In the genomic region with DNA sequence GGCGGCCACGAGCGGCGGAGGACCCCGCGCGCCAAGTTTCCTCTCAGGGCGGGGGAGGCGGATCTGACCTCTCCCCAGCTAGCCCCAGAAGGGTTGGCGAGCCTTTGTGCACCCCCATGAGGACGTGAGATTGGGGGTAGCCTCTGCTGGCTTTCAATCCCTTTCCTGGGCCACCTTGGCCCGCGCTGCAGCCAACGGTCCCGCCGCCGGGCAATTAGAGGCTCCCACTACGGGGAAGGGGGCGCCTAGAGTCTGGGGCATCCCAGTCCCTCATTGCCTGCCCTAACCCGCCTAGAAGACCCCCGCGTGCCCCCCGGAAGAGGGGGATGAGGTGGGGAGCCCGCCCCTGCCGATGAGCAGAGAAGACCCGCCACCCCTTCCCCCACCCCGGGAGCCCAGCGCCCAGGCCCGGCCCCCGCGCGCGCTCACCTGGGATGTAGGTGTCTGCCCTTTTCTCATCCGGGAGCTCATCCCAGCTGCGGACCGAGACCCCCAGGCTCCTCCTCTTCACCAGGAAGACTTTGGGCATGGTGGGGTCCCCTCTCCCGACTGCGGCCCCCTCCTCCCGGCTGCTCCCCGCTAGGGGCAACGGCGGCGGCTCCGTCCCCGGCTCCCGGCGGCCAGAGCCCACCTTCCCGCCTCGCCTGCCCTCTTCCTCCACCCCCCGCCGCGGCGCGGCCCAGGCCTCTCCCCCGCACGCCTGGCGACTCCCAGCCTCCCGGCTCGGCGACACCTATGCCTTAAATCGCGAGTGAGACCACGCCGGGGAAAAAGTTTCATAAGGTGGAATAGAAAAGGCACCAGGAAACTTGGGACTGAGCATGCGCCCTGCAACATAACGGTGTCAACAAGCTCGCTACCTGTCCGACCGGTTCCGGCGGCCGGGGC, we compare ENCODE assay signal across 8 cellular contexts. TPM values are rescaled to one million over a fixed set of nuclear protein-coding genes. Genes with fewer than 3 reads are reported as not detected.
DNase-seq lines count a peak whose midpoint lies in the region; TF ChIP-seq lines count a peak whose summit lies in the region.

OVOL2 (minus strand) TSS at position 811 of the 888 bp plus-strand sequence; CDS start at position 529, 282 bp downstream.

- no peak within 1 kb of the TSS for H3K27ac Mint-ChIP-seq in T-helper 1 cell treated with Interleukin-12 subunit alpha and Interleukin-12 subunit beta and Interleukin-4 antibody, amounts not matched to agents 30 μg/mL and 1 μg/mL, for 36 hours
- H3K27ac Mint-ChIP-seq in endothelial cell (ENCODE audit: unreplicated experiment), result no peak within 1 kb of the TSS

- no peaks in the 10 kb centered on the region for H3K9me3 ChIP-seq in neutrophil

- H3K4me1 Mint-ChIP-seq in T-helper 1 cell treated with Interleukin-12 subunit alpha and Interleukin-12 subunit beta and Interleukin-4 antibody, amounts not matched to agents 30 μg/mL and 1 μg/mL, for 36 hours (ENCODE audit: low read depth), result peaks cover 5% of the 10 kb centered on the region
- H3K4me1 Mint-ChIP-seq in endothelial cell (ENCODE audit: unreplicated experiment), result peaks cover 7% of the 10 kb centered on the region

- H3K4me1 ChIP-seq in neutrophil (ENCODE audit: control insufficient read depth in 1 of 2, insufficient read depth in 1 of 2, low read depth in 1 of 2, low read length in 1 of 2), result peaks cover 30 to 38% of the 10 kb centered on the region in 2 experiments

- H3K9me3 Mint-ChIP-seq in T-helper 1 cell treated with Interleukin-12 subunit alpha and Interleukin-12 subunit beta and Interleukin-4 antibody, amounts not matched to agents 30 μg/mL and 1 μg/mL, for 36 hours, result no peaks in the 10 kb centered on the region
- no peaks in the 10 kb centered on the region for H3K9me3 Mint-ChIP-seq in endothelial cell (ENCODE audit: unreplicated experiment)

- TF ChIP-seq CTCF in endothelial cell (IDR thresholded peaks at IDR 0.05; ENCODE audit: unreplicated experiment) (no peak), neutrophil (IDR thresholded peaks at IDR 0.05) (no peak)

- H3K36me3 ChIP-seq in neutrophil, result no peaks in the 10 kb centered on the region

- no peak within 1 kb of the TSS for H3K27ac ChIP-seq in neutrophil

- H3K36me3 Mint-ChIP-seq in T-helper 1 cell treated with Interleukin-12 subunit alpha and Interleukin-12 subunit beta and Interleukin-4 antibody, amounts not matched to agents 30 μg/mL and 1 μg/mL, for 36 hours (ENCODE audit: low read depth), result no peaks in the 10 kb centered on the region
- no peaks in the 10 kb centered on the region for H3K36me3 Mint-ChIP-seq in endothelial cell (ENCODE audit: low read depth, unreplicated experiment)

- peak within 1 kb of the TSS; percentile 45 to 68 for H3K4me3 ChIP-seq in neutrophil (ENCODE audit: low read depth in 1 of 2, low read length in 1 of 2)

- peak within 1 kb of the TSS; percentile 56 for H3K4me3 Mint-ChIP-seq in T-helper 1 cell treated with Interleukin-12 subunit alpha and Interleukin-12 subunit beta and Interleukin-4 antibody, amounts not matched to agents 30 μg/mL and 1 μg/mL, for 36 hours
- H3K4me3 Mint-ChIP-seq in endothelial cell (ENCODE audit: unreplicated experiment), result peak within 1 kb of the TSS; percentile 81

- H3K27me3 ChIP-seq in neutrophil, result peaks cover 86% of the 10 kb centered on the region

- DNase-seq in T-helper 1 cell (no peak), NCI-H526 (lab: John Stamatoyannopoulos, UW) (peak; percentile 87 to 95), endothelial cell (ENCODE audit: low spot score) (no peak), RKO (ENCODE audit: low spot score) (no peak), amniotic stem cell (lab: John Stamatoyannopoulos, UW) (no peak), erythroblast (lab: John Stamatoyannopoulos, UW) (no peak)

- peaks cover 70% of the 10 kb centered on the region for H3K27me3 Mint-ChIP-seq in T-helper 1 cell treated with Interleukin-12 subunit alpha and Interleukin-12 subunit beta and Interleukin-4 antibody, amounts not matched to agents 30 μg/mL and 1 μg/mL, for 36 hours (ENCODE audit: low read depth)
- H3K27me3 Mint-ChIP-seq in endothelial cell (ENCODE audit: unreplicated experiment), result peaks cover 12% of the 10 kb centered on the region

- TF ChIP-seq POLR2A in erythroblast (IDR thresholded peaks at IDR 0.05; ENCODE audit: low read length), result no peak

RNA-seq across cellular contexts. Expression of gene OVOL2, which starts in this region (rescaled TPM):
- total RNA-seq in endothelial cell (ENCODE audit: unreplicated experiment), result not detected

Comparison
In these comparisons a context has a peak if more than half of its experiments do, and no peak if none do; other contexts are left out.
1. DNase-seq: peak in NCI-H526 (2 of 2); none in T-helper 1 cell (0 of 5), endothelial cell (single experiment), RKO (single experiment), amniotic stem cell (single experiment) and erythroblast (0 of 2).